ENCODE assay signal across 3 cellular contexts in the genomic region with DNA sequence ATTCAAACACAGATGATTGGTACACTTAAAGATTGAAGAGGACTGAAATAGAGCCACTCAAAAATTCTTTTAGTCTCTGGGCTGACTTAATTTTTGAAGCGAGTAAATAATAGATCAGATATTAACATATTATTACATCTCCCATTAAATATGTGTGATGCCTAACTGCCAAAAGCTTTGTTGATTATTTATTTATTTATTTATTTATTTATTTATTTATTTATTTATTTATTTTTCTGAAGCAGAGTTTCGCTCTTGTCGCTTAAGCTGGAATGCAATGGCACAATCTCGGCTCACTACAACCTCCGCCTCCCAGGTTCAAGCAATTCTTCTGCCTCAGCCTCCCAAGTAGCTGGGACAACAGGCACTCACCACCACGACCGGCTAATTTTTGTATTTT.
DNase-seq lines count a peak whose midpoint lies in the region; ATAC-seq, FAIRE-seq and TF ChIP-seq lines count a peak whose summit lies in the region.
"Not testable (repeated sequence)": the region's sequence is repeated elsewhere in the genome, so short reads cannot be mapped to it uniquely, and the experiment has no call there.

No MANE protein-coding gene starts in this region.

- WGBS in A549 (ENCODE audit: missing lambda C conversion rate), result 16% methylated on average over 7 of the region's 7 CpGs

- DNase-seq in A549 (ENCODE audit: low read depth in 1 of 2, low spot score in 1 of 2), result not testable (repeated sequence)

- H3K4me1 Mint-ChIP-seq in nephron, result not testable (repeated sequence)

- not testable (repeated sequence) for TF ChIP-seq RAD21 in A549 (conservative IDR thresholded peaks at IDR 0.05 in 1 of 2, IDR thresholded peaks at IDR 0.05 in 1 of 2)

- not testable (repeated sequence) for TF ChIP-seq CTCF in A549 (IDR thresholded peaks at IDR 0.05); HEK293 (tag by site-specific recombination; IDR thresholded peaks at IDR 0.05); nephron (IDR thresholded peaks at IDR 0.05; ENCODE audit: unreplicated experiment in 3 of 3)

- peak overlapping the region; percentile 36 to 91 (median 57) for H3K27ac Mint-ChIP-seq in nephron

- H3K36me3 ChIP-seq in HEK293 (ENCODE audit: control insufficient read depth in 2 of 2, insufficient read depth in 1 of 2, low read length in 2 of 2), result not testable (repeated sequence)

- H3K9me3 Mint-ChIP-seq in nephron, result not testable (repeated sequence)

- H3K4me3 ChIP-seq in A549; HEK293 (ENCODE audit: low read depth, low read length): not testable (repeated sequence)

- FAIRE-seq in A549 (lab: Jason Lieb, UNC), result not testable (repeated sequence)

- not testable (repeated sequence) for TF ChIP-seq POLR2A in A549 (IDR thresholded peaks at IDR 0.05; ENCODE audit: low read length)

- H3K4me3 Mint-ChIP-seq in nephron, result not testable (repeated sequence)

- POLR2A ChIA-PET in A549 (lab: Yijun Ruan, JAX); HEK293 (lab: Yijun Ruan, JAX): not testable (repeated sequence)

- not testable (repeated sequence) for TF ChIP-seq EP300 in A549 (IDR thresholded peaks at IDR 0.05)

- H3K27ac ChIP-seq in A549; HEK293 (ENCODE audit: extremely low read depth, low read depth, low read length): not testable (repeated sequence)

- H3K9me3 ChIP-seq in A549; HEK293 (ENCODE audit: control insufficient read depth, insufficient read depth, low read depth, low read length): not testable (repeated sequence)

- H3K4me2 ChIP-seq in A549, result not testable (repeated sequence)

- H3K27me3 Mint-ChIP-seq in nephron (ENCODE audit: low read depth), result not testable (repeated sequence)

- not testable (repeated sequence) for H3K36me3 Mint-ChIP-seq in nephron (ENCODE audit: low read depth)

- H3K4me1 ChIP-seq in A549; HEK293 (ENCODE audit: control insufficient read depth, insufficient read depth, low read length): not testable (repeated sequence)

- ATAC-seq in A549, result not testable (repeated sequence)

- CTCF ChIA-PET in A549 (lab: Yijun Ruan, JAX); HEK293 (lab: Yijun Ruan, JAX): not testable (repeated sequence)

TF ChIP-seq in A549, 52 proteins besides CTCF, POLR2A, EP300 and RAD21:
- peak; percentile 63 for TF ChIP-seq ZC3H11A (IDR thresholded peaks at IDR 0.05)

TF ChIP-seq in HEK293, 187 proteins besides CTCF, POLR2A, EP300 and RAD21 (continues in another document):
- TF ChIP-seq ZNF664 (tag by site-specific recombination; IDR thresholded peaks at IDR 0.05), result peak; percentile 56; the same call in 1 of the 2 replicates
- TF ChIP-seq ZNF433 (tag by site-specific recombination; IDR thresholded peaks at IDR 0.05; ENCODE audit: low read depth), result peak; percentile 62; the same call in 1 of the 2 replicates
- TF ChIP-seq ZNF140 (tag by site-specific recombination; IDR thresholded peaks at IDR 0.05), result peak; percentile 78
- peak; percentile 81 for TF ChIP-seq ZNF426 (tag by site-specific recombination; IDR thresholded peaks at IDR 0.05)
- TF ChIP-seq ZNF629 (tag by site-specific recombination; IDR thresholded peaks at IDR 0.05), result 0 out of 2 replicates have a peak, but pooled peaks have one; percentile 25
- TF ChIP-seq ZFP3 (tag by site-specific recombination; IDR thresholded peaks at IDR 0.05; ENCODE audit: low read depth), result peak; percentile 48; the same call in 1 of the 2 replicates
- peak; percentile 86 for TF ChIP-seq ZNF555 (tag by site-specific recombination; conservative IDR thresholded peaks at IDR 0.05)
- peak; percentile 92; the same call in 1 of the 2 replicates for TF ChIP-seq ZNF138 (tag by site-specific recombination; IDR thresholded peaks at IDR 0.05; ENCODE audit: borderline replicate concordance)
- TF ChIP-seq ZNF354C (tag by site-specific recombination; IDR thresholded peaks at IDR 0.05; ENCODE audit: borderline replicate concordance, low read depth), result 0 out of 2 replicates have a peak, but pooled peaks have one; percentile 27
- TF ChIP-seq ZNF623 (tag by site-specific recombination; IDR thresholded peaks at IDR 0.05), result peak; percentile 60
- TF ChIP-seq, protein P1, sequence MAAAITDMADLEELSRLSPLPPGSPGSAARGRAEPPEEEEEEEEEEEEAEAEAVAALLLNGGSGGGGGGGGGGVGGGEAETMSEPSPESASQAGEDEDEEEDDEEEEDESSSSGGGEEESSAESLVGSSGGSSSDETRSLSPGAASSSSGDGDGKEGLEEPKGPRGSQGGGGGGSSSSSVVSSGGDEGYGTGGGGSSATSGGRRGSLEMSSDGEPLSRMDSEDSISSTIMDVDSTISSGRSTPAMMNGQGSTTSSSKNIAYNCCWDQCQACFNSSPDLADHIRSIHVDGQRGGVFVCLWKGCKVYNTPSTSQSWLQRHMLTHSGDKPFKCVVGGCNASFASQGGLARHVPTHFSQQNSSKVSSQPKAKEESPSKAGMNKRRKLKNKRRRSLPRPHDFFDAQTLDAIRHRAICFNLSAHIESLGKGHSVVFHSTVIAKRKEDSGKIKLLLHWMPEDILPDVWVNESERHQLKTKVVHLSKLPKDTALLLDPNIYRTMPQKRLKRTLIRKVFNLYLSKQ (tag by site-specific recombination; IDR thresholded peaks at IDR 0.05; ENCODE audit: borderline replicate concordance), result peak; percentile 85; the same call in 1 of the 2 replicates
- TF ChIP-seq ZNF510 (tag by site-specific recombination; IDR thresholded peaks at IDR 0.05; ENCODE audit: insufficient replicate concordance), result peak; percentile 74
- 0 out of 2 replicates have a peak, but pooled peaks have one; percentile 50 for TF ChIP-seq ZNF560 (tag by site-specific recombination; IDR thresholded peaks at IDR 0.05; ENCODE audit: borderline replicate concordance)
- TF ChIP-seq, protein P2, sequence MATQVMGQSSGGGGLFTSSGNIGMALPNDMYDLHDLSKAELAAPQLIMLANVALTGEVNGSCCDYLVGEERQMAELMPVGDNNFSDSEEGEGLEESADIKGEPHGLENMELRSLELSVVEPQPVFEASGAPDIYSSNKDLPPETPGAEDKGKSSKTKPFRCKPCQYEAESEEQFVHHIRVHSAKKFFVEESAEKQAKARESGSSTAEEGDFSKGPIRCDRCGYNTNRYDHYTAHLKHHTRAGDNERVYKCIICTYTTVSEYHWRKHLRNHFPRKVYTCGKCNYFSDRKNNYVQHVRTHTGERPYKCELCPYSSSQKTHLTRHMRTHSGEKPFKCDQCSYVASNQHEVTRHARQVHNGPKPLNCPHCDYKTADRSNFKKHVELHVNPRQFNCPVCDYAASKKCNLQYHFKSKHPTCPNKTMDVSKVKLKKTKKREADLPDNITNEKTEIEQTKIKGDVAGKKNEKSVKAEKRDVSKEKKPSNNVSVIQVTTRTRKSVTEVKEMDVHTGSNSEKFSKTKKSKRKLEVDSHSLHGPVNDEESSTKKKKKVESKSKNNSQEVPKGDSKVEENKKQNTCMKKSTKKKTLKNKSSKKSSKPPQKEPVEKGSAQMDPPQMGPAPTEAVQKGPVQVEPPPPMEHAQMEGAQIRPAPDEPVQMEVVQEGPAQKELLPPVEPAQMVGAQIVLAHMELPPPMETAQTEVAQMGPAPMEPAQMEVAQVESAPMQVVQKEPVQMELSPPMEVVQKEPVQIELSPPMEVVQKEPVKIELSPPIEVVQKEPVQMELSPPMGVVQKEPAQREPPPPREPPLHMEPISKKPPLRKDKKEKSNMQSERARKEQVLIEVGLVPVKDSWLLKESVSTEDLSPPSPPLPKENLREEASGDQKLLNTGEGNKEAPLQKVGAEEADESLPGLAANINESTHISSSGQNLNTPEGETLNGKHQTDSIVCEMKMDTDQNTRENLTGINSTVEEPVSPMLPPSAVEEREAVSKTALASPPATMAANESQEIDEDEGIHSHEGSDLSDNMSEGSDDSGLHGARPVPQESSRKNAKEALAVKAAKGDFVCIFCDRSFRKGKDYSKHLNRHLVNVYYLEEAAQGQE (tag by site-specific recombination; IDR thresholded peaks at IDR 0.05), result peak; percentile 54; the same call in 1 of the 2 replicates
- TF ChIP-seq ZFP37 (tag by site-specific recombination; IDR thresholded peaks at IDR 0.05), result 0 out of 2 replicates have a peak, but pooled peaks have one; percentile 26
- peak; percentile 63 for TF ChIP-seq ZBTB8A (tag by site-specific recombination; IDR thresholded peaks at IDR 0.05)
- TF ChIP-seq ZNF394 (tag by site-specific recombination; IDR thresholded peaks at IDR 0.05; ENCODE audit: borderline replicate concordance), result peak; percentile 85
